Comparison of ENCODE assay signal across 11 cellular contexts in genomic region chr22:20017622-20017958, GRCh38. TPM values are rescaled to one million over a fixed set of nuclear protein-coding genes. Genes with fewer than 3 reads are reported as not detected.
DNase-seq lines count a peak whose midpoint lies in the region; ATAC-seq, FAIRE-seq and TF ChIP-seq lines count a peak whose summit lies in the region.
"Had no signal": no experiment of that assay in that cellular context is flagged by ENCODE, and none has a peak within 500 bp of the region (broad histone marks: within the 10 kb centered on the region; RNA-seq: fewer than 3 reads in every experiment).

No MANE protein-coding gene starts in this region.

- H3K4me3 Mint-ChIP-seq in stimulated activated naive CD8-positive, alpha-beta T cell treated with anti-CD3 and anti-CD28 coated beads, Interleukin-15, Interleukin-2, amounts not matched to agents 100 ng/mL and 50 ng/mL, for 24 hours, result peak overlapping the region; percentile 84
- H3K4me3 Mint-ChIP-seq in activated naive CD8-positive, alpha-beta T cell treated with anti-CD3 and anti-CD28 coated beads for 36 hours, result peak overlapping the region; percentile 7
- H3K4me3 Mint-ChIP-seq in mesothelial cell of epicardium, result peak overlapping the region; percentile 74

- FAIRE-seq in urothelium cell line (lab: Jason Lieb, UNC), result peak; percentile 48

- H3K27ac Mint-ChIP-seq in stimulated activated naive CD8-positive, alpha-beta T cell treated with anti-CD3 and anti-CD28 coated beads, Interleukin-15, Interleukin-2, amounts not matched to agents 100 ng/mL and 50 ng/mL, for 24 hours, result no peak overlapping the region
- no peak overlapping the region for H3K27ac Mint-ChIP-seq in activated naive CD8-positive, alpha-beta T cell treated with anti-CD3 and anti-CD28 coated beads for 36 hours
- H3K27ac Mint-ChIP-seq in mesothelial cell of epicardium, result no peak overlapping the region

- no peak for TF ChIP-seq CTCF in mesothelial cell of epicardium (IDR thresholded peaks at IDR 0.05; ENCODE audit: unreplicated experiment)

- H3K36me3 Mint-ChIP-seq in stimulated activated naive CD8-positive, alpha-beta T cell treated with anti-CD3 and anti-CD28 coated beads, Interleukin-15, Interleukin-2, amounts not matched to agents 100 ng/mL and 50 ng/mL, for 24 hours (ENCODE audit: low read depth), result no peaks in the 10 kb centered on the region
- no peaks in the 10 kb centered on the region for H3K36me3 Mint-ChIP-seq in activated naive CD8-positive, alpha-beta T cell treated with anti-CD3 and anti-CD28 coated beads for 36 hours
- no peaks in the 10 kb centered on the region for H3K36me3 Mint-ChIP-seq in mesothelial cell of epicardium

- peaks cover 18% of the 10 kb centered on the region for H3K27me3 Mint-ChIP-seq in stimulated activated naive CD8-positive, alpha-beta T cell treated with anti-CD3 and anti-CD28 coated beads, Interleukin-15, Interleukin-2, amounts not matched to agents 100 ng/mL and 50 ng/mL, for 24 hours
- H3K27me3 Mint-ChIP-seq in activated naive CD8-positive, alpha-beta T cell treated with anti-CD3 and anti-CD28 coated beads for 36 hours, result peaks cover 26% of the 10 kb centered on the region
- peaks cover 60% of the 10 kb centered on the region for H3K27me3 Mint-ChIP-seq in mesothelial cell of epicardium (ENCODE audit: low read depth)

- no peak for DNase-seq in stimulated activated naive CD8-positive, alpha-beta T cell treated with anti-CD3 and anti-CD28 coated beads, Interleukin-15, Interleukin-2, amounts not matched to agents 100 U/mL and 50 U/mL, for 24 hours
- no peak for DNase-seq in activated naive CD8-positive, alpha-beta T cell treated with anti-CD3 and anti-CD28 coated beads for 36 hours
- DNase-seq in mesothelial cell of epicardium (ENCODE audit: low spot score in 2 of 2, unreplicated experiment in 2 of 2) (no peak), urothelium cell line (ENCODE audit: low spot score) (no peak), NCI-H2081 treated with DMSO at 0.1 percent for 48 hours (lab: John Stamatoyannopoulos, UW) (no peak)
- DNase-seq: NCI-H1048; stimulated activated CD4-positive, alpha-beta T cell treated with anti-CD3 and anti-CD28 coated beads, Interleukin-1b, Interleukin-23, amount 100 ng/mL, for 48 hours; thyroid gland had no signal

- H3K4me1 Mint-ChIP-seq in stimulated activated naive CD8-positive, alpha-beta T cell treated with anti-CD3 and anti-CD28 coated beads, Interleukin-15, Interleukin-2, amounts not matched to agents 100 ng/mL and 50 ng/mL, for 24 hours (ENCODE audit: low read depth), result peaks cover 25% of the 10 kb centered on the region
- peaks cover 19% of the 10 kb centered on the region for H3K4me1 Mint-ChIP-seq in activated naive CD8-positive, alpha-beta T cell treated with anti-CD3 and anti-CD28 coated beads for 36 hours
- H3K4me1 Mint-ChIP-seq in mesothelial cell of epicardium, result peaks cover 9% of the 10 kb centered on the region

- H3K9me3 Mint-ChIP-seq in stimulated activated naive CD8-positive, alpha-beta T cell treated with anti-CD3 and anti-CD28 coated beads, Interleukin-15, Interleukin-2, amounts not matched to agents 100 ng/mL and 50 ng/mL, for 24 hours, result no peaks in the 10 kb centered on the region
- no peaks in the 10 kb centered on the region for H3K9me3 Mint-ChIP-seq in activated naive CD8-positive, alpha-beta T cell treated with anti-CD3 and anti-CD28 coated beads for 36 hours
- no peaks in the 10 kb centered on the region for H3K9me3 Mint-ChIP-seq in mesothelial cell of epicardium

- ATAC-seq in stimulated activated naive CD8-positive, alpha-beta T cell treated with anti-CD3 and anti-CD28 coated beads, Interleukin-15, Interleukin-2, amounts not matched to agents 100 U/mL and 50 U/mL, for 24 hours, result no peak
- no peak for ATAC-seq in HG02610 (IDR thresholded peaks at IDR 0.05; ENCODE audit: unreplicated experiment)
- no peak for ATAC-seq in HG02884 (IDR thresholded peaks at IDR 0.05; ENCODE audit: unreplicated experiment)

RNA-seq across cellular contexts. Expression of gene ARVCF, which starts 1.0 kb away (rescaled TPM):
- total RNA-seq in activated naive CD8-positive, alpha-beta T cell treated with anti-CD3 and anti-CD28 coated beads for 36 hours, result 1 to 10 TPM; 1.1 to 1.6 TPM
- 38.4 to 43.8 TPM (median 41.2 TPM) in 3 replicates for total RNA-seq in mesothelial cell of epicardium

RNA-seq across cellular contexts. Expression of gene TANGO2, which starts 3.3 kb away (rescaled TPM):
- total RNA-seq in activated naive CD8-positive, alpha-beta T cell treated with anti-CD3 and anti-CD28 coated beads for 36 hours, result 10 to 100 TPM; 16.5 to 21.5 TPM
- 13.4 to 17.5 TPM (median 15.6 TPM) in 3 replicates for total RNA-seq in mesothelial cell of epicardium

Comparison
In these comparisons a context has a peak if more than half of its experiments do, and no peak if none do; other contexts are left out.
1. H3K4me3 Mint-ChIP-seq: peak in every context shown above with its lines; median percentile 84 in stimulated activated naive CD8-positive, alpha-beta T cell treated with anti-CD3 and anti-CD28 coated beads, Interleukin-15, Interleukin-2, amounts not matched to agents 100 ng/mL and 50 ng/mL, for 24 hours; 74 in mesothelial cell of epicardium; 7 in activated naive CD8-positive, alpha-beta T cell treated with anti-CD3 and anti-CD28 coated beads for 36 hours.
2. RNA of gene ARVCF, which starts 1.0 kb away (total RNA-seq): 38.4 to 43.8 TPM in mesothelial cell of epicardium; 1.1 to 1.6 TPM in activated naive CD8-positive, alpha-beta T cell treated with anti-CD3 and anti-CD28 coated beads for 36 hours; every median in the first group is over 10 times any median in the second.